ENCODE assay signal across 8 cellular contexts in the genomic region with DNA sequence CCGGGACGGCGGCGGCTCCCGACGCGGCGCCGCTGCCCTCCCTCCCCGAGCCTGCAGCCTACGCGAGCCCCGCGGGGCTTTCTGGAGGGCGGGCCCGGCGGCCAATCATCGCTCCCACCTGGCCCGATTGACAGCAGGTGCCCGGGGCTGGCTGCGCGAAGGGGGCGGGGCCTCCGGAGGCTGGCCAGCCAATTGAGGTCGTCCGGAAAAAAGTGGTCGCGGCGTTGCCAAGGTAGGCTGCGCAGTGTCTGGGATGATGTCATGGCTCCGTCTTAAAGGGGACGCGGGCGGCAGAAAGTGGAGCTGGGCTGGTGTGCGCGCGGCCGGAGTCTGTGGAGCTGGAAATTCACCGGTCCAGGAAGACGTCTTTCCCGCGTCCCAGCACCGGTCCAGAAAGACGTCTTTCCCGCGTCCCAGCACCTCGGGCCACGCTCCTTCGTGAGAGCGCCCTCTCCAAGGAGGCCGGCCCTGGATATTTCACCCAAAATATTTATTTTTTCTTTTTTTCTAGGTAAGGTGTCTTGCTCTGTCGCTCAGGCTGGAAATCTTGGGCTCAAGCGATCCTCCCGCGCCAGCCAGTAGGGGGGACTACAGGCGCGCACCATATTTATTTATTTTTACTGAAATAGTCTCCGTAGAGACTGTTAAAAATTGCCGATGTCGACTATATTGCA. TPM values are rescaled to one million over a fixed set of nuclear protein-coding genes. Genes with fewer than 3 reads are reported as not detected.
DNase-seq lines count a peak whose midpoint lies in the region; ATAC-seq and TF ChIP-seq lines count a peak whose summit lies in the region.

ACTR1B (minus strand) TSS at position 83 of the 674 bp plus-strand sequence. CDS start 154 bp downstream, outside the sequence.

- DNase-seq in DMS79 (lab: John Stamatoyannopoulos, UW) (peak; percentile 96), KG1 (lab: John Stamatoyannopoulos, UW) (peak; percentile 87), erythroblast (lab: John Stamatoyannopoulos, UW) (peak; percentile 98 to 99)
- peak; percentile 97 for DNase-seq in activated T-cell treated with anti-CD3 and anti-CD28 coated beads, Interleukin-2, amount 50 U/mL, for 24 hours
- DNase-seq in stimulated activated CD8-positive, alpha-beta memory T cell treated with anti-CD3 and anti-CD28 coated beads, Interleukin-4, amount 100 ng/mL, for 48 hours: peak; percentile 97

- ATAC-seq in GM21723 (IDR thresholded peaks at IDR 0.05; ENCODE audit: unreplicated experiment): peak; percentile 86

- peak within 1 kb of the TSS; percentile 79 to 99 for H3K4me3 ChIP-seq in mucosa of rectum (ENCODE audit: low read length in 2 of 2)

- peak within 1 kb of the TSS; percentile 94 for H3K4me3 Mint-ChIP-seq in activated T-cell treated with anti-CD3 and anti-CD28 coated beads, Interleukin-2, amount 50 U/mL, for 24 hours

- no peaks in the 10 kb centered on the region for H3K9me3 ChIP-seq in mucosa of rectum (ENCODE audit: control insufficient read depth in 2 of 2, low read length in 2 of 2)

- no peaks in the 10 kb centered on the region for H3K9me3 Mint-ChIP-seq in activated T-cell treated with anti-CD3 and anti-CD28 coated beads, Interleukin-2, amount 50 U/mL, for 24 hours

- no peaks in the 10 kb centered on the region for H3K27me3 Mint-ChIP-seq in activated T-cell treated with anti-CD3 and anti-CD28 coated beads, Interleukin-2, amount 50 U/mL, for 24 hours

- H3K4me1 Mint-ChIP-seq in activated T-cell treated with anti-CD3 and anti-CD28 coated beads, Interleukin-2, amount 50 U/mL, for 24 hours (ENCODE audit: low read depth): peaks cover 36% of the 10 kb centered on the region

- H3K36me3 ChIP-seq in mucosa of rectum (ENCODE audit: control insufficient read depth in 2 of 2, insufficient read depth in 2 of 2, low read length in 2 of 2): peaks cover 5 to 11% of the 10 kb centered on the region in 2 donors

- H3K27me3 ChIP-seq in mucosa of rectum (ENCODE audit: control insufficient read depth in 2 of 2, insufficient read depth in 2 of 2, low read length in 2 of 2): no peaks in the 10 kb centered on the region

- peak within 1 kb of the TSS; percentile 99 for H3K27ac Mint-ChIP-seq in activated T-cell treated with anti-CD3 and anti-CD28 coated beads, Interleukin-2, amount 50 U/mL, for 24 hours

- peaks cover 42% of the 10 kb centered on the region for H3K36me3 Mint-ChIP-seq in activated T-cell treated with anti-CD3 and anti-CD28 coated beads, Interleukin-2, amount 50 U/mL, for 24 hours (ENCODE audit: low read depth)

- H3K27ac ChIP-seq in mucosa of rectum (ENCODE audit: low read depth in 2 of 2, low read length in 2 of 2): peak within 1 kb of the TSS; percentile 94 to 97

- peak; percentile 85 for TF ChIP-seq POLR2A in erythroblast (IDR thresholded peaks at IDR 0.05; ENCODE audit: low read length)

- H3K4me1 ChIP-seq in mucosa of rectum (ENCODE audit: control insufficient read depth in 2 of 2, insufficient read depth in 2 of 2, low read length in 2 of 2): peaks cover 14 to 18% of the 10 kb centered on the region in 2 donors

- peak within 1 kb of the TSS; percentile 96 to 97 for H3K9ac ChIP-seq in mucosa of rectum (ENCODE audit: low read depth in 1 of 2, low read length in 2 of 2)

TF ChIP-seq in PFSK-1, 5 proteins besides CTCF, POLR2A, EP300 and RAD21:
- peak; percentile 56; the same call in 1 of the 2 replicates for TF ChIP-seq POLR2AphosphoS5 (IDR thresholded peaks at IDR 0.05; ENCODE audit: low read depth, low read length)
- TF ChIP-seq FOXP2 (optimal IDR thresholded peaks at IDR 0.05; ENCODE audit: borderline replicate concordance, extremely low read depth, extremely low read length, insufficient read depth): peak; percentile 85
- TF ChIP-seq TAF1 (IDR thresholded peaks at IDR 0.05; ENCODE audit: borderline replicate concordance, insufficient read depth, low read length): no peak
TF ChIP-seq in PFSK-1: peak in this region for 2.

RNA-seq across cellular contexts. Expression of gene ACTR1B, which starts in this region (rescaled TPM):
- 66.3 TPM for polyA plus RNA-seq in PFSK-1 (2012; ENCODE audit: insufficient read length, low read depth)

Comparison
In these comparisons a context has a peak if more than half of its experiments do, and no peak if none do; other contexts are left out.
1. Peak in every context shown above with its lines: DNase-seq, ATAC-seq, H3K4me3 ChIP-seq and H3K27ac ChIP-seq.